Comparison of ENCODE assay signal across 19 cellular contexts in genomic region chr16:3759736-3760135, GRCh38. TPM values are rescaled to one million over a fixed set of nuclear protein-coding genes. Genes with fewer than 3 reads are reported as not detected.
DNase-seq lines count a peak whose midpoint lies in the region; ATAC-seq and TF ChIP-seq lines count a peak whose summit lies in the region.
"Had no signal": no experiment of that assay in that cellular context is flagged by ENCODE, and none has a peak within 500 bp of the region (broad histone marks: within the 10 kb centered on the region; RNA-seq: fewer than 3 reads in every experiment).

No MANE protein-coding gene starts in this region.

- DNase-seq in activated naive CD8-positive, alpha-beta T cell treated with anti-CD3 and anti-CD28 coated beads for 36 hours: no peak
- no peak for DNase-seq in activated naive CD8-positive, alpha-beta T cell treated with anti-CD3 and anti-CD28 coated beads, Interleukin-2, amount 50 U/mL, for 24 hours
- peak; percentile 9 for DNase-seq in NCI-H2196 treated with DMSO at 0.1 percent for 48 hours (lab: John Stamatoyannopoulos, UW; ENCODE audit: unreplicated experiment)
- DNase-seq in endothelial cell (ENCODE audit: low spot score): no peak
- peak; percentile 7 for DNase-seq in testis
- DNase-seq in GF-D8 (lab: John Stamatoyannopoulos, UW): no peak
- no peak for DNase-seq in colonic mucosa
- DNase-seq: BE2C, EL, KBM-7, MM.1S, NCI-H1048, NCI-H146, NCI-H2029, NCI-H345, NCI-H524, NCI-H774 had no signal

- peaks cover 4% of the 10 kb centered on the region for H3K36me3 Mint-ChIP-seq in activated naive CD8-positive, alpha-beta T cell treated with anti-CD3 and anti-CD28 coated beads for 36 hours
- H3K36me3 Mint-ChIP-seq in activated naive CD8-positive, alpha-beta T cell treated with anti-CD3 and anti-CD28 coated beads, Interleukin-2, amount 50 U/mL, for 24 hours (ENCODE audit: low read depth): peaks cover 10% of the 10 kb centered on the region
- H3K36me3 Mint-ChIP-seq in endothelial cell (ENCODE audit: low read depth, unreplicated experiment): peaks cover 11% of the 10 kb centered on the region

- H3K9ac ChIP-seq in colonic mucosa (ENCODE audit: low read depth in 2 of 2, low read length in 2 of 2): no peak overlapping the region

- H3K36me3 ChIP-seq in testis (ENCODE audit: low read depth, missing control alignments) (no peaks in the 10 kb centered on the region), colonic mucosa (peaks cover 16% of the 10 kb centered on the region)

- no peaks in the 10 kb centered on the region for H3K27me3 ChIP-seq in testis
- no peaks in the 10 kb centered on the region for H3K27me3 ChIP-seq in colonic mucosa
- H3K27me3 ChIP-seq: BE2C, SJSA1 had no signal

- H3K9me3 ChIP-seq in testis (no peaks in the 10 kb centered on the region), colonic mucosa (no peaks in the 10 kb centered on the region)
- H3K9me3 ChIP-seq: BE2C, HAP-1, SJSA1 had no signal

- ATAC-seq in activated naive CD8-positive, alpha-beta T cell treated with anti-CD3 and anti-CD28 coated beads, Interleukin-2, amount 50 U/mL, for 24 hours: no peak

- 81 to 87% methylated on average over 5 of the region's 5 CpGs for WGBS in testis, 2 donors

- TF ChIP-seq POLR2A in testis (IDR thresholded peaks at IDR 0.05): no peak

- TF ChIP-seq CTCF in endothelial cell (IDR thresholded peaks at IDR 0.05; ENCODE audit: unreplicated experiment) (no peak), testis (IDR thresholded peaks at IDR 0.05) (no peak), colonic mucosa (IDR thresholded peaks at IDR 0.05) (no peak)

- intact Hi-C loops in testis (cut with DNase I; ENCODE audit: low total_unique reads) (no loop called here), colonic mucosa (cut with DNase I) (no loop called here)

- H3K4me3 Mint-ChIP-seq in activated naive CD8-positive, alpha-beta T cell treated with anti-CD3 and anti-CD28 coated beads for 36 hours: no peak overlapping the region
- no peak overlapping the region for H3K4me3 Mint-ChIP-seq in activated naive CD8-positive, alpha-beta T cell treated with anti-CD3 and anti-CD28 coated beads, Interleukin-2, amount 50 U/mL, for 24 hours
- peak overlapping the region; percentile 37 for H3K4me3 Mint-ChIP-seq in endothelial cell (ENCODE audit: unreplicated experiment)

- H3K27me3 Mint-ChIP-seq in activated naive CD8-positive, alpha-beta T cell treated with anti-CD3 and anti-CD28 coated beads for 36 hours: no peaks in the 10 kb centered on the region
- no peaks in the 10 kb centered on the region for H3K27me3 Mint-ChIP-seq in activated naive CD8-positive, alpha-beta T cell treated with anti-CD3 and anti-CD28 coated beads, Interleukin-2, amount 50 U/mL, for 24 hours
- H3K27me3 Mint-ChIP-seq in endothelial cell (ENCODE audit: unreplicated experiment): peaks cover 1% of the 10 kb centered on the region

- no peak overlapping the region for H3K27ac ChIP-seq in testis
- no peak overlapping the region for H3K27ac ChIP-seq in colonic mucosa
- H3K27ac ChIP-seq: SJSA1 had no signal

- H3K4me1 Mint-ChIP-seq in activated naive CD8-positive, alpha-beta T cell treated with anti-CD3 and anti-CD28 coated beads for 36 hours: peaks cover 3% of the 10 kb centered on the region
- no peaks in the 10 kb centered on the region for H3K4me1 Mint-ChIP-seq in activated naive CD8-positive, alpha-beta T cell treated with anti-CD3 and anti-CD28 coated beads, Interleukin-2, amount 50 U/mL, for 24 hours
- no peaks in the 10 kb centered on the region for H3K4me1 Mint-ChIP-seq in endothelial cell (ENCODE audit: unreplicated experiment)

- H3K4me3 ChIP-seq in testis (no peak overlapping the region), colonic mucosa (no peak overlapping the region)
- H3K4me3 ChIP-seq: HAP-1, SJSA1 had no signal

- H3K9me3 Mint-ChIP-seq in activated naive CD8-positive, alpha-beta T cell treated with anti-CD3 and anti-CD28 coated beads for 36 hours: no peaks in the 10 kb centered on the region
- H3K9me3 Mint-ChIP-seq in activated naive CD8-positive, alpha-beta T cell treated with anti-CD3 and anti-CD28 coated beads, Interleukin-2, amount 50 U/mL, for 24 hours: no peaks in the 10 kb centered on the region
- no peaks in the 10 kb centered on the region for H3K9me3 Mint-ChIP-seq in endothelial cell (ENCODE audit: unreplicated experiment)

- peak overlapping the region; percentile 9 for H3K27ac Mint-ChIP-seq in activated naive CD8-positive, alpha-beta T cell treated with anti-CD3 and anti-CD28 coated beads for 36 hours
- no peak overlapping the region for H3K27ac Mint-ChIP-seq in activated naive CD8-positive, alpha-beta T cell treated with anti-CD3 and anti-CD28 coated beads, Interleukin-2, amount 50 U/mL, for 24 hours
- no peak overlapping the region for H3K27ac Mint-ChIP-seq in endothelial cell (ENCODE audit: unreplicated experiment)

- H3K4me1 ChIP-seq in testis: peaks cover 4% of the 10 kb centered on the region
- H3K4me1 ChIP-seq in colonic mucosa: no peaks in the 10 kb centered on the region
- H3K4me1 ChIP-seq: SJSA1 had no signal

RNA-seq across cellular contexts. Expression of gene TRAP1, which starts 42.4 kb away (rescaled TPM):
- 100 to 1,000 TPM; 366 to 377 TPM for total RNA-seq in activated naive CD8-positive, alpha-beta T cell treated with anti-CD3 and anti-CD28 coated beads for 36 hours
- total RNA-seq in endothelial cell (ENCODE audit: unreplicated experiment) (104 TPM), testis (100 to 1,000 TPM; 131 to 140 TPM), colonic mucosa (100 to 1,000 TPM in 1 of 2 donors, 10 to 100 TPM in 1; 75.0 to 165 TPM)
- polyA plus RNA-seq in testis (ENCODE audit: insufficient read depth, low read depth, low replicate concordance): 80.0 TPM

Comparison
In these comparisons a context has a peak if more than half of its experiments do, and no peak if none do; other contexts are left out.
1. DNase-seq: peak in NCI-H2196 treated with DMSO at 0.1 percent for 48 hours (single experiment) and testis (single experiment); none in activated naive CD8-positive, alpha-beta T cell treated with anti-CD3 and anti-CD28 coated beads for 36 hours (single experiment), activated naive CD8-positive, alpha-beta T cell treated with anti-CD3 and anti-CD28 coated beads, Interleukin-2, amount 50 U/mL, for 24 hours (single experiment), endothelial cell (single experiment), GF-D8 (single experiment) and colonic mucosa (single experiment).